In the genomic region with DNA sequence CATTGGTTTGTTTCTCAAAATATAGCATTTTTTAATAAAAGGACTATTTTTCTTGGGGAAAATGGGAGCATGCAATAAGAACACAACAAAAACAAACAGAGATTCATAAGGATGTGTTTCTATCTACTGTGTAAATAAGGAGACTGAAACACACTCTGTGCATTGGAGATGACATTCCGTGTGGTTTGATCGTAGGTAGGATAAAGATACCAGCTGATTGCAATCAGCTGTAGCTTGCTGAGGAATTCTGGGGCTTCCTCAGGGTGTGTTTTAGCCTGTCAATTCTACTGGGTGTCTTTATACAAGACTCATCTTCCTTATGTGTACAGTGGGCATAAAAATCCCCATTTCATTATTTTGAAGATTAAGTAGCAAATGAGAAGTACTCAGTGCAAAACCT, we compare ENCODE assay signal across 1 cellular context.
TF ChIP-seq lines count a peak whose summit lies in the region.

No MANE protein-coding gene starts in this region.

TF ChIP-seq in H1, 55 proteins besides CTCF, POLR2A, EP300 and RAD21:
- TF ChIP-seq GTF2F1 (IDR thresholded peaks at IDR 0.05; ENCODE audit: borderline replicate concordance, low read depth, low read length) (no peak), RNF2 (IDR thresholded peaks at IDR 0.05; ENCODE audit: borderline replicate concordance, low read depth, low read length, missing control alignments, poor library complexity, severe bottlenecking) (no peak), SIX5 (IDR thresholded peaks at IDR 0.05; ENCODE audit: low read depth, low read length) (no peak), HDAC6 (IDR thresholded peaks at IDR 0.05; ENCODE audit: low read depth, low read length) (no peak), RFX5 (IDR thresholded peaks at IDR 0.05; ENCODE audit: borderline replicate concordance, low read depth, low read length) (no peak), CHD2 (IDR thresholded peaks at IDR 0.05; ENCODE audit: low read length) (no peak)
